9 cellular contexts compared by ENCODE assay signal in genomic region chr2:98935111-98935770, GRCh38. TPM values are rescaled to one million over a fixed set of nuclear protein-coding genes. Genes with fewer than 3 reads are reported as not detected.
DNase-seq lines count a peak whose midpoint lies in the region; ATAC-seq, FAIRE-seq and TF ChIP-seq lines count a peak whose summit lies in the region.
"Had no signal": no experiment of that assay in that cellular context is flagged by ENCODE, and none has a peak within 500 bp of the region (broad histone marks: within the 10 kb centered on the region; RNA-seq: fewer than 3 reads in every experiment).

No MANE protein-coding gene starts in this region.

- peak overlapping the region; percentile 58 to 92 for H3K4me2 ChIP-seq in H1 (ENCODE audit: insufficient read depth in 1 of 2, low read depth in 2 of 2, low read length in 2 of 2)

- TF ChIP-seq POLR2A in H1 (IDR thresholded peaks at IDR 0.05; ENCODE audit: control extremely low read depth in 1 of 2, low read depth in 2 of 2, low read length in 2 of 2): no peak

- no peaks in the 10 kb centered on the region for H3K79me2 ChIP-seq in H1 (ENCODE audit: control insufficient read depth in 1 of 2, insufficient read depth in 2 of 2, low read length in 2 of 2)

- ATAC-seq in GM18861 (IDR thresholded peaks at IDR 0.05; ENCODE audit: unreplicated experiment): no peak

- H2BK12ac ChIP-seq in H1 (ENCODE audit: low read depth, low read length): no peak overlapping the region

- no peak overlapping the region for H3K23ac ChIP-seq in H1 (ENCODE audit: insufficient read length)

- no peak overlapping the region for H2BK5ac ChIP-seq in H1 (ENCODE audit: low read depth, low read length)

- H3K18ac ChIP-seq in H1 (ENCODE audit: extremely low read depth, low read length): no peak overlapping the region

- H3K4me1 Mint-ChIP-seq in osteocyte (ENCODE audit: unreplicated experiment): peaks cover 7% of the 10 kb centered on the region

- H3K14ac ChIP-seq in H1 (ENCODE audit: insufficient read length): no peak overlapping the region

- FAIRE-seq in H1 (lab: Jason Lieb, UNC): no peak

- TF ChIP-seq CTCF in H1 (IDR thresholded peaks at IDR 0.05; ENCODE audit: control extremely low read depth in 1 of 3, insufficient read depth in 1 of 3, low read depth in 1 of 3, low read length in 3 of 3): no peak
- TF ChIP-seq CTCF in osteocyte (IDR thresholded peaks at IDR 0.05): no peak

- no peak overlapping the region for H2BK20ac ChIP-seq in H1 (ENCODE audit: low read length)

- H3K4me3 ChIP-seq in H1 (ENCODE audit: extremely low read depth in 1 of 4, insufficient read depth in 2 of 4, low read depth in 3 of 4, low read length in 4 of 4): peak overlapping the region; percentile 28 to 66 (median 38); a peak in 7 of 8 replicates

- DNase-seq in DMS153 treated with DMSO at 0.1 percent for 48 hours (lab: John Stamatoyannopoulos, UW; ENCODE audit: unreplicated experiment): peak; percentile 51
- peak; percentile 22 for DNase-seq in NCI-H2029 treated with DMSO at 0.1 percent for 48 hours (lab: John Stamatoyannopoulos, UW)
- DNase-seq in H1 (ENCODE audit: low read depth in 1 of 2, low spot score in 2 of 2): no peak
- no peak for DNase-seq in osteocyte (ENCODE audit: extremely low spot score, unreplicated experiment)
- no peak for DNase-seq in UCSD-AML1 (lab: John Stamatoyannopoulos, UW; ENCODE audit: unreplicated experiment)
- DNase-seq in activated gamma-delta T cell treated with Interleukin-2 at 50 U/mL for 16 hours: no peak
- no peak for DNase-seq in ACHN
- DNase-seq: erythroblast had no signal

- H3K56ac ChIP-seq in H1 (replicated peaks; ENCODE audit: insufficient read length, low read depth, low read length): no peak overlapping the region

- TF ChIP-seq RAD21 in H1 (IDR thresholded peaks at IDR 0.05 in 1 of 2, conservative IDR thresholded peaks at IDR 0.05 in 1 of 2; ENCODE audit: low read depth in 2 of 2, low read length in 2 of 2): no peak

- no peak overlapping the region for H4K5ac ChIP-seq in H1 (ENCODE audit: insufficient read length, low read depth, low read length)

- H3K4me1 ChIP-seq in H1 (replicated peaks in 1 of 4; ENCODE audit: control insufficient read depth in 3 of 4, insufficient read depth in 4 of 4, low read length in 3 of 4): peaks cover 0 to 7% (median 2%) of the 10 kb centered on the region in 4 experiments; a peak in 2 of 7 replicates

- no peaks in the 10 kb centered on the region for H3K79me1 ChIP-seq in H1 (ENCODE audit: low read depth, low read length)

- H3K9me3 Mint-ChIP-seq in osteocyte (ENCODE audit: unreplicated experiment): no peaks in the 10 kb centered on the region

- no peaks in the 10 kb centered on the region for H3K36me3 ChIP-seq in H1 (ENCODE audit: control insufficient read depth in 2 of 4, insufficient read depth in 4 of 4, low read length in 3 of 4)

- H2AK5ac ChIP-seq in H1 (ENCODE audit: low read depth, low read length): no peak overlapping the region

- POLR2A ChIA-PET in H1 (lab: Charles Lee; ENCODE audit: partially characterized antibody): no interaction called here

- no peak overlapping the region for H4K8ac ChIP-seq in H1 (ENCODE audit: extremely low read depth, insufficient read depth, low read length)

- no peaks in the 10 kb centered on the region for H4K20me1 ChIP-seq in H1 (replicated peaks in 1 of 2; ENCODE audit: control insufficient read depth in 1 of 2, insufficient read depth in 2 of 2, low read length in 2 of 2)

- H3K23me2 ChIP-seq in H1 (ENCODE audit: low read depth, low read length): peaks cover 9% of the 10 kb centered on the region

- peaks cover 27 to 59% (median 49%) of the 10 kb centered on the region in 4 experiments for H3K27me3 ChIP-seq in H1 (replicated peaks in 1 of 4; ENCODE audit: control insufficient read depth in 3 of 4, extremely low read depth in 1 of 4, insufficient read depth in 3 of 4, low read length in 3 of 4)

- H3K4ac ChIP-seq in H1 (replicated peaks; ENCODE audit: insufficient read length, low read depth, low read length): no peak overlapping the region

- no peaks in the 10 kb centered on the region for H3K36me3 Mint-ChIP-seq in osteocyte (ENCODE audit: unreplicated experiment)

- in situ Hi-C loops in ACHN (cut with HindIII; ENCODE audit: low pct_ligation_motif_present, low pct_unique_long_range_greater_than_20kb, low sequenced_read_pairs): no loop called here

- no peak overlapping the region for H3K27ac Mint-ChIP-seq in osteocyte (ENCODE audit: unreplicated experiment)

- no peak overlapping the region for H4K91ac ChIP-seq in H1 (replicated peaks; ENCODE audit: insufficient read length, low read length)

- CTCF ChIA-PET in H1 (lab: Charles Lee; ENCODE audit: partially characterized antibody): interaction anchor here (0.6 to 1.5 kb wide), 4 partner anchors 7 to 75 kb away, joined by 3 to 4 read pairs (median 3); no protein-coding TSS in a partner anchor

- no peak overlapping the region for H2BK120ac ChIP-seq in H1 (replicated peaks; ENCODE audit: low read depth, low read length)

- peaks cover 62% of the 10 kb centered on the region for H3K27me3 Mint-ChIP-seq in osteocyte (ENCODE audit: unreplicated experiment)

- H2BK15ac ChIP-seq in H1 (ENCODE audit: low read length): no peak overlapping the region

- peak overlapping the region; percentile 87 for H2AFZ ChIP-seq in H1 (ENCODE audit: low read length)

- WGBS in H1 (ENCODE audit: extremely low coverage in 1 of 2, insufficient coverage in 1 of 2, insufficient read length in 1 of 2, insufficient replicate concordance in 2 of 2, low coverage in 1 of 2, low lambda C conversion rate in 2 of 2, missing lambda C conversion rate in 1 of 2), 2 experiments: 35% methylated on average over 15 of the region's 19 CpGs; no CpG with 5 or more reads in 1 of the 2 experiments

- H3K9ac ChIP-seq in H1 (replicated peaks in 1 of 4; ENCODE audit: extremely low read depth in 1 of 4, low read depth in 3 of 4, low read length in 3 of 4): peak overlapping the region in 1 of 4 experiments; percentile 26; a peak in 1 of 7 replicates

- TF ChIP-seq EP300 in H1 (IDR thresholded peaks at IDR 0.05; ENCODE audit: borderline replicate concordance in 1 of 2, low read depth in 2 of 2, low read length in 2 of 2): no peak

- no peaks in the 10 kb centered on the region for H3K9me3 ChIP-seq in H1 (ENCODE audit: insufficient read depth in 2 of 2, low read depth in 1 of 2, low read length in 1 of 2)

- no peak overlapping the region for H3K27ac ChIP-seq in H1 (ENCODE audit: low read depth, low read length)

- H3K4me3 Mint-ChIP-seq in osteocyte (ENCODE audit: unreplicated experiment): peak overlapping the region; percentile 51

TF ChIP-seq in H1, 55 proteins besides CTCF, POLR2A, EP300 and RAD21:
- TF ChIP-seq EZH2 (IDR thresholded peaks at IDR 0.05; ENCODE audit: low read depth, low read length, severe bottlenecking): peak; percentile 65
- TF ChIP-seq SUZ12 (IDR thresholded peaks at IDR 0.05; ENCODE audit: low read length): peak; percentile 63
- no peak for TF ChIP-seq ZNF274 (IDR thresholded peaks at IDR 0.05; ENCODE audit: borderline replicate concordance, extremely low read depth, low read length)

RNA-seq across cellular contexts. Expression of gene CRACDL, which starts 0.8 kb away (rescaled TPM):
- total RNA-seq in H1 (2021; fragmentation: NEBNext Ultra II Directional; extraction: Animal tissue kit (Norgen Biotek cat#: 25700)): 0.07 and 0.50 TPM in 2 replicates
- polyA plus RNA-seq in H1 (2011; rRNA removed): 0.25 and 0.38 TPM in 2 replicates
- polyA plus RNA-seq in H1 (2011; cell fraction: cytosol; rRNA removed): 0.30 TPM
- 0.33 TPM for polyA plus RNA-seq in H1 (2011; cell fraction: nucleus; rRNA removed)
- polyA plus RNA-seq in H1 (2012, experiment 1 of 2): 0.08 to 0.38 TPM (median 0.21 TPM) in 4 replicates
- 0.07 TPM for polyA plus RNA-seq in H1 (2012, experiment 2 of 2)
- polyA plus RNA-seq in H1 (2013, experiment 1 of 2): 0.30 TPM
- polyA plus RNA-seq in H1 (2013, experiment 2 of 2): 0.29 TPM
- polyA minus RNA-seq in H1 (2011; rRNA and poly(A)+ RNA removed): 0.07 and 0.28 TPM in 2 replicates
- polyA minus RNA-seq in H1 (2011; cell fraction: cytosol; rRNA and poly(A)+ RNA removed): not detected
- not detected for polyA minus RNA-seq in H1 (2011; cell fraction: nucleus; rRNA and poly(A)+ RNA removed)
- total RNA-seq in osteocyte: 0.57 and 1.3 TPM in 2 replicates

Comparison
In these comparisons a context has a peak if more than half of its experiments do, and no peak if none do; other contexts are left out.
1. DNase-seq: peak in DMS153 treated with DMSO at 0.1 percent for 48 hours (single experiment) and NCI-H2029 treated with DMSO at 0.1 percent for 48 hours (single experiment); none in H1 (0 of 2), osteocyte (single experiment), UCSD-AML1 (single experiment), activated gamma-delta T cell treated with Interleukin-2 at 50 U/mL for 16 hours (single experiment) and ACHN (single experiment).